In genomic region chr18:42168487-42168886, GRCh38 we compare ENCODE assay signal across 21 cellular contexts.
DNase-seq lines count a peak whose midpoint lies in the region; ATAC-seq, FAIRE-seq and TF ChIP-seq lines count a peak whose summit lies in the region.
"Had no signal": no experiment of that assay in that cellular context is flagged by ENCODE, and none has a peak within 500 bp of the region (broad histone marks: within the 10 kb centered on the region; RNA-seq: fewer than 3 reads in every experiment).

No MANE protein-coding gene starts in this region.

- H3K4me3 ChIP-seq in HepG2 (replicated peaks in 1 of 3; ENCODE audit: insufficient read depth in 1 of 3, low read depth in 2 of 3, low read length in 3 of 3) (no peak overlapping the region), right lobe of liver (no peak overlapping the region), SJCRH30 (no peak overlapping the region), liver (ENCODE audit: low read depth in 1 of 3, low read length in 3 of 3) (no peak overlapping the region), mammary epithelial cell (replicated peaks in 1 of 3; ENCODE audit: insufficient read depth in 1 of 3, low read depth in 2 of 3, low read length in 3 of 3) (no peak overlapping the region)
- H3K4me3 ChIP-seq: A549, BLaER1 had no signal

- TF ChIP-seq EP300 in HepG2 (IDR thresholded peaks at IDR 0.05; ENCODE audit: low read depth in 2 of 2, low read length in 2 of 2): peak; percentile 75 to 90; a peak in 3 of 4 replicates
- TF ChIP-seq EP300 in HepG2 (CRISPR knock-in tag; IDR thresholded peaks at IDR 0.05; ENCODE audit: borderline replicate concordance): peak; percentile 24; the same call in 1 of the 2 replicates

- no peak for TF ChIP-seq RAD21 in HepG2 (CRISPR knock-in tag; IDR thresholded peaks at IDR 0.05)
- TF ChIP-seq RAD21 in liver (IDR thresholded peaks at IDR 0.05): no peak

- POLR2A ChIA-PET in HepG2 (lab: Yijun Ruan, JAX): interaction anchor here (1.2 kb wide), 1 partner anchor 55 kb away, joined by 5 read pairs; no protein-coding TSS in a partner anchor

- peak overlapping the region; percentile 55 for H3K4me2 ChIP-seq in HepG2 (ENCODE audit: low read depth, low read length)
- H3K4me2 ChIP-seq in mammary epithelial cell (ENCODE audit: insufficient read depth, low read depth, low read length): no peak overlapping the region
- H3K4me2 ChIP-seq: A549, BLaER1 had no signal

- BruUV-seq in HepG2 (replicated peaks; lab: Mats Ljungman, UMichigan): no TSS peak
- BruUV-seq in mammary epithelial cell (replicated peaks; lab: Mats Ljungman, UMichigan): no TSS peak

- peak overlapping the region; percentile 79 for H3K27ac ChIP-seq in HepG2 (ENCODE audit: extremely low read length, insufficient read depth, low read length)
- H3K27ac ChIP-seq in right lobe of liver: peak overlapping the region in 1 of 3 donors; percentile 74
- H3K27ac ChIP-seq in SJCRH30: peak overlapping the region; percentile 33; the same call in 1 of the 2 replicates
- no peak overlapping the region for H3K27ac ChIP-seq in liver (ENCODE audit: low read depth in 1 of 2, low read length in 2 of 2)
- no peak overlapping the region for H3K27ac ChIP-seq in mammary epithelial cell (ENCODE audit: insufficient read depth, low read depth, low read length)
- H3K27ac ChIP-seq: 22Rv1, A549, BLaER1 had no signal

- intact Hi-C loops in HepG2 (cut with micrococcal nuclease; ENCODE audit: unreplicated experiment): loop anchor here (2.0 kb wide), 2 partner anchors 56 to 74 kb away; no protein-coding TSS in a partner anchor
- intact Hi-C loops in right lobe of liver (cut with DNase I): no loop called here
- intact Hi-C loops in mammary epithelial cell (cut with micrococcal nuclease): no loop called here

- WGBS in HepG2 (ENCODE audit: low lambda C conversion rate): 5% methylated on average over 2 of the region's 2 CpGs
- 93% methylated on average over 2 of the region's 2 CpGs for WGBS in right lobe of liver (ENCODE audit: insufficient coverage, low coverage, low lambda C conversion rate, missing lambda C conversion rate)
- WGBS in liver: 73% methylated on average over 2 of the region's 2 CpGs
- WGBS in mammary epithelial cell (ENCODE audit: low coverage, missing lambda C conversion rate): 94% methylated on average over 2 of the region's 2 CpGs

- H3K4me1 ChIP-seq in HepG2 (ENCODE audit: insufficient read depth, low read length) (peaks cover 45% of the 10 kb centered on the region), right lobe of liver (peaks cover 0 to 38% (median 0%) of the 10 kb centered on the region in 4 donors), SJCRH30 (0 out of 2 replicates have a peak, but pooled peaks cover 8% of the 10 kb centered on the region), liver (ENCODE audit: control insufficient read depth in 4 of 4, insufficient read depth in 4 of 4, low read length in 3 of 4) (peaks cover 0 to 7% (median 0%) of the 10 kb centered on the region in 4 donors), mammary epithelial cell (ENCODE audit: insufficient read depth, low read length) (no peaks in the 10 kb centered on the region)
- H3K4me1 ChIP-seq: A549, BE2C, BLaER1 had no signal

- dilution Hi-C loops in mammary epithelial cell (cut with HindIII; ENCODE audit: low sequenced_read_pairs): no loop called here

- H3K9me3 ChIP-seq in HepG2 (ENCODE audit: low read length): peaks cover 10% of the 10 kb centered on the region; the same call in 1 of the 2 replicates
- no peaks in the 10 kb centered on the region for H3K9me3 ChIP-seq in right lobe of liver
- H3K9me3 ChIP-seq in SJCRH30 (replicated peaks): no peaks in the 10 kb centered on the region
- no peaks in the 10 kb centered on the region for H3K9me3 ChIP-seq in liver (ENCODE audit: control insufficient read depth in 4 of 4, low read length in 3 of 4)
- no peaks in the 10 kb centered on the region for H3K9me3 ChIP-seq in mammary epithelial cell (replicated peaks; ENCODE audit: insufficient read depth, low read length)
- H3K9me3 ChIP-seq: A549, BE2C, BLaER1 had no signal

- H3K36me3 ChIP-seq in HepG2 (replicated peaks in 1 of 2; ENCODE audit: control insufficient read depth in 1 of 2, insufficient read depth in 2 of 2, low read length in 2 of 2) (no peaks in the 10 kb centered on the region), right lobe of liver (no peaks in the 10 kb centered on the region), SJCRH30 (no peaks in the 10 kb centered on the region), liver (ENCODE audit: control insufficient read depth in 4 of 4, insufficient read depth in 3 of 4, low read depth in 1 of 4, low read length in 3 of 4) (no peaks in the 10 kb centered on the region), mammary epithelial cell (ENCODE audit: insufficient read depth, low read length) (no peaks in the 10 kb centered on the region)
- H3K36me3 ChIP-seq: BE2C, BLaER1 had no signal

- TF ChIP-seq CTCF in HepG2 (CRISPR knock-in tag; IDR thresholded peaks at IDR 0.05) (no peak), right lobe of liver (IDR thresholded peaks at IDR 0.05) (no peak), liver (IDR thresholded peaks at IDR 0.05; ENCODE audit: low read depth, low read length, missing input control) (no peak), mammary epithelial cell (conservative IDR thresholded peaks at IDR 0.05 in 1 of 2, IDR thresholded peaks at IDR 0.05 in 1 of 2; ENCODE audit: extremely low read depth in 1 of 2, insufficient read depth in 1 of 2, low read depth in 1 of 2, low read length in 2 of 2) (no peak)

- DNase-seq in HepG2 (ENCODE audit: low spot score) (peak; percentile 86), right lobe of liver (no peak), SJCRH30 (no peak), Ammon's horn (ENCODE audit: low spot score) (no peak), mammary epithelial cell (no peak)
- DNase-seq: AML-193; BE2C; C1 segment of cervical spinal cord; CD4-positive, alpha-beta memory T cell; CD4-positive, CD25-positive, alpha-beta regulatory T cell; CD8-positive, alpha-beta memory T cell; COR-L47; DMS79 treated with DMSO at 0.1 percent for 48 hours; GF-D8 had no signal

- CTCF ChIA-PET in HepG2 (lab: Yijun Ruan, JAX; ENCODE audit: low intra/inter-chr PET ratio, low total read pairs) (no interaction called here), mammary epithelial cell (lab: Charles Lee; ENCODE audit: low non-redundant PET) (no interaction called here)

- H2AFZ ChIP-seq in HepG2 (ENCODE audit: low read length) (no peak overlapping the region), mammary epithelial cell (ENCODE audit: low read depth, low read length) (no peak overlapping the region)

- peak overlapping the region; percentile 53; the same call in 1 of the 2 replicates for H3K9ac ChIP-seq in HepG2 (ENCODE audit: insufficient read depth, low read depth, low read length)
- H3K9ac ChIP-seq in liver (ENCODE audit: low read depth in 1 of 2, low read length in 2 of 2): no peak overlapping the region
- H3K9ac ChIP-seq in mammary epithelial cell (ENCODE audit: insufficient read depth, low read length): no peak overlapping the region
- H3K9ac ChIP-seq: BLaER1 had no signal

- H3K27me3 ChIP-seq in HepG2 (ENCODE audit: control insufficient read depth in 1 of 2, insufficient read depth in 2 of 2, low read length in 2 of 2): no peaks in the 10 kb centered on the region; a peak in 1 of 5 replicates
- H3K27me3 ChIP-seq in right lobe of liver: no peaks in the 10 kb centered on the region
- H3K27me3 ChIP-seq in SJCRH30: no peaks in the 10 kb centered on the region
- no peaks in the 10 kb centered on the region for H3K27me3 ChIP-seq in liver (ENCODE audit: control insufficient read depth in 4 of 4, insufficient read depth in 4 of 4, low read length in 3 of 4)
- H3K27me3 ChIP-seq in mammary epithelial cell (ENCODE audit: insufficient read depth, low read length): no peaks in the 10 kb centered on the region
- H3K27me3 ChIP-seq: BE2C, BLaER1 had no signal

- no peaks in the 10 kb centered on the region for H4K20me1 ChIP-seq in HepG2 (ENCODE audit: insufficient read depth, low read length)
- H4K20me1 ChIP-seq in mammary epithelial cell (ENCODE audit: insufficient read depth, low read length): no peaks in the 10 kb centered on the region
- H4K20me1 ChIP-seq: BLaER1 had no signal

- no peaks in the 10 kb centered on the region for H3K79me2 ChIP-seq in HepG2 (ENCODE audit: insufficient read depth, low read length)
- no peaks in the 10 kb centered on the region for H3K79me2 ChIP-seq in mammary epithelial cell (ENCODE audit: insufficient read depth, low read length)

- FAIRE-seq in HepG2 (lab: Jason Lieb, UNC): peak; percentile 81
- FAIRE-seq: A549, G401.6, GM12891, GM19239 had no signal

- no peak for TF ChIP-seq POLR2A in HepG2 (IDR thresholded peaks at IDR 0.05; ENCODE audit: insufficient read depth in 1 of 2, low read depth in 2 of 2, low read length in 2 of 2)
- TF ChIP-seq POLR2A in right lobe of liver (IDR thresholded peaks at IDR 0.05): no peak

- ATAC-seq in HepG2 (peak; percentile 95), right lobe of liver (no peak)
- ATAC-seq: A549 had no signal

- in situ Hi-C loops in HepG2 (cut with HindIII; ENCODE audit: extremely low pct_ligation_motif_present, low pct_unique_long_range_greater_than_20kb) (no loop called here), mammary epithelial cell (cut with MboI; ENCODE audit: low sequenced_read_pairs in 2 of 2) (no loop called here)

TF ChIP-seq in HepG2, 621 proteins besides CTCF, POLR2A, EP300 and RAD21 (continues in another document):
- no peak for TF ChIP-seq ZNF746 (CRISPR knock-in tag; IDR thresholded peaks at IDR 0.05)
- TF ChIP-seq PLRG1 (conservative IDR thresholded peaks at IDR 0.05): no peak

TF ChIP-seq in liver, 16 proteins besides CTCF, POLR2A, EP300 and RAD21 (continues in another document):
- TF ChIP-seq JUND (IDR thresholded peaks at IDR 0.05) (no peak), SP1 (IDR thresholded peaks at IDR 0.05) (no peak), RXRA (IDR thresholded peaks at IDR 0.05) (peak in 1 of 2 donors; percentile 7), TAF1 (conservative IDR thresholded peaks at IDR 0.05) (no peak), FOXA2 (IDR thresholded peaks at IDR 0.05) (peak; percentile 35), FOXA1 (IDR thresholded peaks at IDR 0.05) (no peak), GABPA (IDR thresholded peaks at IDR 0.05 in 1 of 2, conservative IDR thresholded peaks at IDR 0.05 in 1 of 2) (no peak), HNF4G (IDR thresholded peaks at IDR 0.05) (no peak)
- TF ChIP-seq, protein P1, sequence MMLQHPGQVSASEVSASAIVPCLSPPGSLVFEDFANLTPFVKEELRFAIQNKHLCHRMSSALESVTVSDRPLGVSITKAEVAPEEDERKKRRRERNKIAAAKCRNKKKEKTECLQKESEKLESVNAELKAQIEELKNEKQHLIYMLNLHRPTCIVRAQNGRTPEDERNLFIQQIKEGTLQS (IDR thresholded peaks at IDR 0.05): no peak
- TF ChIP-seq, protein P2, sequence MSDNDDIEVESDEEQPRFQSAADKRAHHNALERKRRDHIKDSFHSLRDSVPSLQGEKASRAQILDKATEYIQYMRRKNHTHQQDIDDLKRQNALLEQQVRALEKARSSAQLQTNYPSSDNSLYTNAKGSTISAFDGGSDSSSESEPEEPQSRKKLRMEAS (IDR thresholded peaks at IDR 0.05): no peak

Comparison
In these comparisons a context has a peak if more than half of its experiments do, and no peak if none do; other contexts are left out.
1. H3K27ac ChIP-seq: peak in HepG2 (single experiment) and SJCRH30 (single experiment); none in liver (0 of 2) and mammary epithelial cell (single experiment).